ENCODE assay signal across 11 cellular contexts in the genomic region with DNA sequence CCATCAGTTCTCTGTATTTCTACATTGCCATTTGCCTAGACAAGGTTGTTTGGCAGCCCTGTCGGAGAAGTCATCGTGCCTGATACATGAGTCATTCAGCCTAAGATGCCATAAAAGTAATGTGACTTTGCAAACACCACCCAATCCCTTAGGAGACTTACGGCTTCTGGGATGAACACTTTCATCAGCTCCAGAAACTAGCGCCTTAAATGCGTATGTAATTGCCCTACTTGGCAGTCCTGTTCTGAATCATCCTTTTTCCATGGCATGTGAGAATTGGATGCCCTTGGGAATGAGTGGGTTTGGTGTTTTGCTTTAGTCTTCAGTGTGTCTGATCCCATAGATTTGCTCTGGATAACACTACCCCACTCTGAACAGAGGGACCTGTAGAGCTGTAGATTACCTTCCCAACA.
DNase-seq lines count a peak whose midpoint lies in the region; ATAC-seq, FAIRE-seq and TF ChIP-seq lines count a peak whose summit lies in the region.
"Had no signal": no experiment of that assay in that cellular context is flagged by ENCODE, and none has a peak within 500 bp of the region (broad histone marks: within the 10 kb centered on the region; RNA-seq: fewer than 3 reads in every experiment).

No MANE protein-coding gene starts in this region.

- H3K4me3 Mint-ChIP-seq in T-helper 17 cell, result no peak overlapping the region
- H3K4me3 Mint-ChIP-seq in naive thymus-derived CD8-positive, alpha-beta T cell, result no peak overlapping the region

- peak overlapping the region in 1 of 2 experiments; percentile 36; a peak in 1 of 4 replicates for H3K4me3 ChIP-seq in SK-N-SH (ENCODE audit: low read depth in 2 of 2, low read length in 1 of 2)
- no peak overlapping the region for H3K4me3 ChIP-seq in fibroblast of villous mesenchyme (ENCODE audit: low read depth, low read length)

- no peak for ATAC-seq in activated naive CD4-positive, alpha-beta T cell treated with anti-CD3 and anti-CD28 coated beads, Interleukin-2, amount 50 U/mL, for 72 hours
- no peak for ATAC-seq in T-helper 17 cell
- ATAC-seq in naive thymus-derived CD8-positive, alpha-beta T cell, result no peak
- ATAC-seq: activated CD4-positive, CD25-positive, alpha-beta regulatory T cell treated with anti-CD3 and anti-CD28 coated beads, Interleukin-2, amount 50 U/mL, for 24 hours had no signal

- TF ChIP-seq RAD21 in SK-N-SH (IDR thresholded peaks at IDR 0.05; ENCODE audit: low read length), result no peak

- H3K79me2 ChIP-seq in SK-N-SH (ENCODE audit: insufficient read depth), result peaks cover 68% of the 10 kb centered on the region

- H3F3A ChIP-seq in SK-N-SH (replicated peaks; ENCODE audit: insufficient read depth), result peaks cover 39% of the 10 kb centered on the region

- CTCF ChIA-PET in SK-N-SH (lab: Yijun Ruan, JAX), result no interaction called here

- H3K27ac ChIP-seq in SK-N-SH (ENCODE audit: low read depth in 2 of 2, low read length in 1 of 2), result peak overlapping the region; percentile 64 to 98; a peak in 3 of 4 replicates

- H3K27me3 ChIP-seq in SK-N-SH (ENCODE audit: insufficient read depth), result no peaks in the 10 kb centered on the region

- H3K36me3 ChIP-seq in SK-N-SH (replicated peaks in 1 of 2; ENCODE audit: control insufficient read depth in 1 of 2, insufficient read depth in 2 of 2, low read length in 1 of 2), result peaks cover 0 to 15% of the 10 kb centered on the region in 2 experiments

- peak in 1 of 2 experiments; percentile 52; a peak in 1 of 4 replicates for TF ChIP-seq EP300 in SK-N-SH (IDR thresholded peaks at IDR 0.05; ENCODE audit: borderline replicate concordance in 1 of 2, low read depth in 1 of 2, low read length in 1 of 2)

- WGBS in SK-N-SH (ENCODE audit: low lambda C conversion rate), result 33% methylated on average over 3 of the region's 5 CpGs

- H3K36me3 Mint-ChIP-seq in activated naive CD4-positive, alpha-beta T cell treated with anti-CD3 and anti-CD28 coated beads, Interleukin-2, amount 50 U/mL, for 72 hours, result no peaks in the 10 kb centered on the region
- no peaks in the 10 kb centered on the region for H3K36me3 Mint-ChIP-seq in T-helper 17 cell (ENCODE audit: low read depth)
- H3K36me3 Mint-ChIP-seq in naive thymus-derived CD8-positive, alpha-beta T cell, result no peaks in the 10 kb centered on the region

- no peak overlapping the region for H2AFZ ChIP-seq in SK-N-SH (ENCODE audit: low read depth)

- peaks cover 2 to 33% of the 10 kb centered on the region in 2 experiments; a peak in 3 of 4 replicates for H3K4me1 ChIP-seq in SK-N-SH (ENCODE audit: control insufficient read depth in 1 of 2, insufficient read depth in 2 of 2, low read depth in 1 of 2, low read length in 1 of 2)

- no peak for TF ChIP-seq POLR2A in GM12891 (IDR thresholded peaks at IDR 0.05; ENCODE audit: low read depth, low read length)

- H4K20me1 ChIP-seq in SK-N-SH (ENCODE audit: insufficient read depth), result no peaks in the 10 kb centered on the region

- peak overlapping the region; percentile 81 for H3K9ac ChIP-seq in SK-N-SH

- H3K27ac Mint-ChIP-seq in activated naive CD4-positive, alpha-beta T cell treated with anti-CD3 and anti-CD28 coated beads, Interleukin-2, amount 50 U/mL, for 72 hours, result no peak overlapping the region
- no peak overlapping the region for H3K27ac Mint-ChIP-seq in T-helper 17 cell
- no peak overlapping the region for H3K27ac Mint-ChIP-seq in naive thymus-derived CD8-positive, alpha-beta T cell

- DNase-seq in COLO829 (ENCODE audit: low spot score) (peak; percentile 81), SK-N-SH (no peak), fibroblast of villous mesenchyme (ENCODE audit: low read depth) (peak; percentile 97), posterior vena cava (ENCODE audit: low spot score) (peak; percentile 81), GM12891 (ENCODE audit: insufficient read length, low spot score) (no peak), T-helper 17 cell (no peak)
- DNase-seq in activated naive CD4-positive, alpha-beta T cell treated with anti-CD3 and anti-CD28 coated beads, Interleukin-2, amount 50 U/mL, for 72 hours (ENCODE audit: low spot score in 2 of 2), result no peak
- no peak for DNase-seq in naive thymus-derived CD8-positive, alpha-beta T cell
- DNase-seq: Calu3, cortex of kidney had no signal

- no peaks in the 10 kb centered on the region for H3K9me3 Mint-ChIP-seq in activated naive CD4-positive, alpha-beta T cell treated with anti-CD3 and anti-CD28 coated beads, Interleukin-2, amount 50 U/mL, for 72 hours
- H3K9me3 Mint-ChIP-seq in naive thymus-derived CD8-positive, alpha-beta T cell, result no peaks in the 10 kb centered on the region

- no peaks in the 10 kb centered on the region for H3K4me1 Mint-ChIP-seq in T-helper 17 cell
- H3K4me1 Mint-ChIP-seq in naive thymus-derived CD8-positive, alpha-beta T cell, result no peaks in the 10 kb centered on the region

- no peak for TF ChIP-seq CTCF in SK-N-SH (IDR thresholded peaks at IDR 0.05)
- no peak for TF ChIP-seq CTCF in fibroblast of villous mesenchyme (IDR thresholded peaks at IDR 0.05; ENCODE audit: insufficient read depth, low read depth, low read length)

- no peaks in the 10 kb centered on the region for H3K9me3 ChIP-seq in SK-N-SH
- no peaks in the 10 kb centered on the region for H3K9me3 ChIP-seq in T-helper 17 cell (ENCODE audit: control insufficient read depth, low read length, poor library complexity, severe bottlenecking)

- POLR2A ChIA-PET in SK-N-SH (lab: Yijun Ruan, JAX), result no interaction called here
- POLR2A ChIA-PET in naive thymus-derived CD8-positive, alpha-beta T cell (lab: Charles Lee), result no interaction called here

- H3K9me2 ChIP-seq in SK-N-SH, result no peaks in the 10 kb centered on the region

- FAIRE-seq in GM12891 (lab: Jason Lieb, UNC), result no peak

- intact Hi-C loops in posterior vena cava (cut with DNase I), result no loop called here

- H3K4me2 ChIP-seq in SK-N-SH, result peak overlapping the region; percentile 76

- peaks cover 46% of the 10 kb centered on the region for H3K27me3 Mint-ChIP-seq in T-helper 17 cell
- H3K27me3 Mint-ChIP-seq in naive thymus-derived CD8-positive, alpha-beta T cell, result peaks cover 5 to 19% (median 15%) of the 10 kb centered on the region in 5 donors

TF ChIP-seq in SK-N-SH, 30 proteins besides CTCF, POLR2A, EP300 and RAD21 (continues in another document):
- no peak for TF ChIP-seq ELF1 (IDR thresholded peaks at IDR 0.05)
- TF ChIP-seq NFIC (IDR thresholded peaks at IDR 0.05; ENCODE audit: borderline replicate concordance), result peak; percentile 62
- no peak for TF ChIP-seq GABPA (IDR thresholded peaks at IDR 0.05; ENCODE audit: low read depth)
- TF ChIP-seq, protein P1, sequence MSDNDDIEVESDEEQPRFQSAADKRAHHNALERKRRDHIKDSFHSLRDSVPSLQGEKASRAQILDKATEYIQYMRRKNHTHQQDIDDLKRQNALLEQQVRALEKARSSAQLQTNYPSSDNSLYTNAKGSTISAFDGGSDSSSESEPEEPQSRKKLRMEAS (IDR thresholded peaks at IDR 0.05; ENCODE audit: low read depth), result peak; percentile 54; the same call in 1 of the 2 replicates
- TF ChIP-seq JUND (IDR thresholded peaks at IDR 0.05), result peak; percentile 84
- TF ChIP-seq, protein P2, sequence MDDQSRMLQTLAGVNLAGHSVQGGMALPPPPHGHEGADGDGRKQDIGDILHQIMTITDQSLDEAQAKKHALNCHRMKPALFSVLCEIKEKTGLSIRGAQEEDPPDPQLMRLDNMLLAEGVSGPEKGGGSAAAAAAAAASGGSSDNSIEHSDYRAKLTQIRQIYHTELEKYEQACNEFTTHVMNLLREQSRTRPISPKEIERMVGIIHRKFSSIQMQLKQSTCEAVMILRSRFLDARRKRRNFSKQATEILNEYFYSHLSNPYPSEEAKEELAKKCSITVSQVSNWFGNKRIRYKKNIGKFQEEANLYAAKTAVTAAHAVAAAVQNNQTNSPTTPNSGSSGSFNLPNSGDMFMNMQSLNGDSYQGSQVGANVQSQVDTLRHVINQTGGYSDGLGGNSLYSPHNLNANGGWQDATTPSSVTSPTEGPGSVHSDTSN (IDR thresholded peaks at IDR 0.05), result peak; percentile 51; the same call in 1 of the 2 replicates
- TF ChIP-seq TCF12 (IDR thresholded peaks at IDR 0.05), result peak; percentile 50; the same call in 1 of the 2 replicates
- no peak for TF ChIP-seq EZH2phosphoT487 (IDR thresholded peaks at IDR 0.05; ENCODE audit: borderline replicate concordance, low read depth)
- TF ChIP-seq RXRA (IDR thresholded peaks at IDR 0.05; ENCODE audit: borderline replicate concordance, low read depth), result no peak

TF ChIP-seq in GM12891, 5 proteins besides CTCF, POLR2A, EP300 and RAD21:
- TF ChIP-seq PAX5 (IDR thresholded peaks at IDR 0.05; ENCODE audit: insufficient read depth, low read length, severe bottlenecking), result no peak
- no peak for TF ChIP-seq POU2F2 (IDR thresholded peaks at IDR 0.05; ENCODE audit: low read depth, low read length)
- TF ChIP-seq TAF1 (IDR thresholded peaks at IDR 0.05; ENCODE audit: low read depth, low read length), result no peak
- no peak for TF ChIP-seq SPI1 (IDR thresholded peaks at IDR 0.05; ENCODE audit: low read depth, low read length)

Comparison
In these comparisons a context has a peak if more than half of its experiments do, and no peak if none do; other contexts are left out.
1. DNase-seq: peak in COLO829 (single experiment), fibroblast of villous mesenchyme (single experiment) and posterior vena cava (single experiment); none in SK-N-SH (single experiment), GM12891 (single experiment), activated naive CD4-positive, alpha-beta T cell treated with anti-CD3 and anti-CD28 coated beads, Interleukin-2, amount 50 U/mL, for 72 hours (0 of 2), T-helper 17 cell (0 of 3) and naive thymus-derived CD8-positive, alpha-beta T cell (0 of 10).